ENCODE assay signal across 12 cellular contexts in the genomic region with DNA sequence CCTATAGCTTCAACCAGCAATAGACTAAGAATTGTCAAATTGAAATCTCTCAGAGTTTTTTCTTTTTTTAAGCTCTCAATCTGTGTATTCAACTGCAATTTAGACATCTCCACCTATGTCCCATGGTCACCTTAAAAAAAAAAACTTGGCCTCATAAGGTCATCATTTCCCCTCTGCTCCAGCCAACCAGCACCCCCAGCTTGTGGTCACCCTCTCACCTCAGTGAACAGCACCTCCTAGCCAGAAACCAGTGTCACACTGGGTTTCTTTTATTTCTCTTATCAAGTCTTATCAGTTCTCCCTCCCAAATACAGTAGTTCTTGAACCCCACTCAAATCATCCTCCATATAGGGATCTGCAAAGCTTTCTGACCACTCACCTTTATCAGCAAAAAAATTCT. TPM values are rescaled to one million over a fixed set of nuclear protein-coding genes. Genes with fewer than 3 reads are reported as not detected.
A peak's percentile ranks its signal among the peaks of the same experiment; 100 is the strongest.
DNase-seq lines count a peak whose midpoint lies in the region; TF ChIP-seq lines count a peak whose summit lies in the region.
"Had no signal": no experiment of that assay in that cellular context is flagged by ENCODE, and none has a peak within 500 bp of the region (broad histone marks: within the 10 kb centered on the region; RNA-seq: fewer than 3 reads in every experiment).

No MANE protein-coding gene starts in this region.

- H3K4me2 ChIP-seq in neuronal stem cell (ENCODE audit: insufficient read depth, low read length, poor library complexity, severe bottlenecking) = no peak overlapping the region

- no peak overlapping the region for H2BK5ac ChIP-seq in neuronal stem cell (ENCODE audit: low read length)

- H3K4me1 ChIP-seq in skeletal muscle tissue (ENCODE audit: control insufficient read depth in 3 of 3, insufficient read depth in 3 of 3, low read length in 3 of 3) (peaks cover 29 to 44% (median 32%) of the 10 kb centered on the region in 3 donors), neuronal stem cell (ENCODE audit: control insufficient read depth in 2 of 2, insufficient read depth in 1 of 2, low read depth in 1 of 2, low read length in 2 of 2) (peaks cover 14 to 19% of the 10 kb centered on the region in 2 donors)

- H3K79me1 ChIP-seq in neuronal stem cell (ENCODE audit: low read depth, low read length) = peaks cover 4% of the 10 kb centered on the region

- TF ChIP-seq CTCF in WI38 (IDR thresholded peaks at IDR 0.05; ENCODE audit: low read depth, low read length) (no peak), fibroblast of mammary gland (conservative IDR thresholded peaks at IDR 0.05; ENCODE audit: control insufficient read depth, insufficient read depth, low read depth, low read length) (no peak)

- H2AK5ac ChIP-seq in neuronal stem cell (ENCODE audit: low read depth, low read length) = no peak overlapping the region

- H3K4ac ChIP-seq in neuronal stem cell (ENCODE audit: low read length) = no peak overlapping the region

- H3K4me3 ChIP-seq in WI38 (ENCODE audit: low read depth, low read length) (peak overlapping the region; percentile 33), fibroblast of mammary gland (ENCODE audit: control insufficient read depth, low read depth, low read length) (peak overlapping the region; percentile 81), skeletal muscle tissue (ENCODE audit: low read length in 3 of 3) (no peak overlapping the region), neuronal stem cell (ENCODE audit: low read length in 2 of 2) (no peak overlapping the region)
- H3K4me3 ChIP-seq: lung had no signal

- H3K9me3 ChIP-seq in skeletal muscle tissue (ENCODE audit: control insufficient read depth in 3 of 3, low read length in 3 of 3) = no peaks in the 10 kb centered on the region
- peaks cover 0 to 15% of the 10 kb centered on the region in 2 donors for H3K9me3 ChIP-seq in neuronal stem cell (replicated peaks in 1 of 2; ENCODE audit: control insufficient read depth in 2 of 2, insufficient read depth in 1 of 2, low read depth in 1 of 2, low read length in 2 of 2)

- H3K27ac ChIP-seq in skeletal muscle tissue (ENCODE audit: low read depth, low read length) = peak overlapping the region; percentile 51
- H3K27ac ChIP-seq in neuronal stem cell (replicated peaks; ENCODE audit: low read length) = no peak overlapping the region
- H3K27ac ChIP-seq: 22Rv1 had no signal

- peak overlapping the region in 2 of 3 donors; percentile 26 to 55 for H3K9ac ChIP-seq in skeletal muscle tissue (ENCODE audit: low read depth in 1 of 3, low read length in 3 of 3)
- no peak overlapping the region for H3K9ac ChIP-seq in neuronal stem cell (ENCODE audit: low read depth, low read length, poor library complexity)

- no peak overlapping the region for H4K8ac ChIP-seq in neuronal stem cell (ENCODE audit: low read depth, low read length)

- no peak overlapping the region for H2BK15ac ChIP-seq in neuronal stem cell (ENCODE audit: low read length)

- H3K36me3 ChIP-seq in skeletal muscle tissue (ENCODE audit: control insufficient read depth in 3 of 3, insufficient read depth in 3 of 3, low read length in 3 of 3) (no peaks in the 10 kb centered on the region), neuronal stem cell (replicated peaks in 1 of 2; ENCODE audit: control insufficient read depth in 2 of 2, insufficient read depth in 2 of 2, low read length in 2 of 2) (peaks cover 0 to 22% of the 10 kb centered on the region in 2 donors)

- no peak overlapping the region for H4K91ac ChIP-seq in neuronal stem cell (ENCODE audit: low read depth, low read length, poor library complexity)

- H3K23ac ChIP-seq in neuronal stem cell (ENCODE audit: low read depth, low read length, poor library complexity) = no peak overlapping the region

- no peak overlapping the region for H3K18ac ChIP-seq in neuronal stem cell (ENCODE audit: low read length)

- H2BK120ac ChIP-seq in neuronal stem cell (ENCODE audit: low read depth, low read length) = no peak overlapping the region

- no peak overlapping the region for H3K14ac ChIP-seq in neuronal stem cell (ENCODE audit: low read length)

- DNase-seq in DMS 273 (lab: John Stamatoyannopoulos, UW; ENCODE audit: unreplicated experiment) (peak; percentile 22), DMS 273 treated with DMSO at 0.1 percent for 48 hours (lab: John Stamatoyannopoulos, UW) (no peak), fibroblast of mammary gland (ENCODE audit: low read depth) (no peak), NCI-H345 treated with DMSO at 0.1 percent for 48 hours (lab: John Stamatoyannopoulos, UW; ENCODE audit: unreplicated experiment) (no peak), pons (ENCODE audit: low spot score) (no peak), neuronal stem cell (ENCODE audit: low spot score) (no peak)
- DNase-seq: caudate nucleus, NCI-H1105 had no signal

- no peak overlapping the region for H2AFZ ChIP-seq in neuronal stem cell (ENCODE audit: low read length)

- no peak overlapping the region for H2BK12ac ChIP-seq in neuronal stem cell (ENCODE audit: low read length)

- H3K27me3 ChIP-seq in skeletal muscle tissue (ENCODE audit: control insufficient read depth in 3 of 3, insufficient read depth in 3 of 3, low read length in 3 of 3) (no peaks in the 10 kb centered on the region), neuronal stem cell (ENCODE audit: control insufficient read depth in 3 of 3, insufficient read depth in 3 of 3, low read depth in 1 of 3, low read length in 3 of 3) (no peaks in the 10 kb centered on the region)

RNA-seq across cellular contexts. Expression of a gene that starts 4.0 kb away (rescaled TPM):
- total RNA-seq in skeletal muscle tissue = 363 TPM
- polyA plus RNA-seq in neuronal stem cell (2013, experiment 1 of 2) = 178 TPM
- polyA plus RNA-seq in neuronal stem cell (2013, experiment 2 of 2) = 189 TPM

Comparison
In these comparisons a context has a peak if more than half of its experiments do, and no peak if none do; other contexts are left out.
1. H3K4me3 ChIP-seq: peak in WI38 (single experiment) and fibroblast of mammary gland (single experiment); none in skeletal muscle tissue (0 of 3) and neuronal stem cell (0 of 2).